In genomic region chr9:33931326-33931725, GRCh38 we compare ENCODE assay signal across 2 cellular contexts.
TF ChIP-seq lines count a peak whose summit lies in the region.

No MANE protein-coding gene starts in this region.

TF ChIP-seq in HepG2, 621 proteins besides CTCF, POLR2A, EP300 and RAD21:
- no peak for TF ChIP-seq BRD4 (CRISPR knock-in tag; IDR thresholded peaks at IDR 0.05)
- no peak for TF ChIP-seq ZBTB20 (CRISPR knock-in tag; IDR thresholded peaks at IDR 0.05; ENCODE audit: borderline replicate concordance, low read depth)
- TF ChIP-seq ZFP37 (CRISPR knock-in tag; IDR thresholded peaks at IDR 0.05; ENCODE audit: borderline replicate concordance): no peak
- TF ChIP-seq GLI4 (CRISPR knock-in tag; IDR thresholded peaks at IDR 0.05; ENCODE audit: borderline replicate concordance): no peak
- no peak for TF ChIP-seq NPAS2 (CRISPR knock-in tag; IDR thresholded peaks at IDR 0.05; ENCODE audit: borderline replicate concordance)
- TF ChIP-seq SKI (IDR thresholded peaks at IDR 0.05; ENCODE audit: partially characterized antibody): no peak
- TF ChIP-seq AGO2 (optimal IDR thresholded peaks at IDR 0.05; ENCODE audit: low read depth, low read length): no peak
- TF ChIP-seq FOXJ3 (CRISPR knock-in tag; IDR thresholded peaks at IDR 0.05; ENCODE audit: borderline replicate concordance): no peak

TF ChIP-seq in GM12878, 131 proteins besides CTCF, POLR2A, EP300 and RAD21:
- no peak for TF ChIP-seq NR2F1 (conservative IDR thresholded peaks at IDR 0.05)
- TF ChIP-seq NFXL1 (IDR thresholded peaks at IDR 0.05; ENCODE audit: borderline replicate concordance): no peak
- TF ChIP-seq EGR1 (IDR thresholded peaks at IDR 0.05; ENCODE audit: borderline replicate concordance in 1 of 2, low read depth in 2 of 2, low read length in 2 of 2): no peak
- TF ChIP-seq WRNIP1 (IDR thresholded peaks at IDR 0.05; ENCODE audit: borderline replicate concordance, low read depth, low read length): no peak
- no peak for TF ChIP-seq MLLT1 (IDR thresholded peaks at IDR 0.05)
- no peak for TF ChIP-seq KLF5 (IDR thresholded peaks at IDR 0.05; ENCODE audit: partially characterized antibody)
- no peak for TF ChIP-seq ZNF384 (IDR thresholded peaks at IDR 0.05; ENCODE audit: borderline replicate concordance, low read depth, low read length)
- no peak for TF ChIP-seq ZZZ3 (IDR thresholded peaks at IDR 0.05; ENCODE audit: control insufficient read depth, insufficient read length, low read depth)
- TF ChIP-seq USF1 (IDR thresholded peaks at IDR 0.05; ENCODE audit: borderline replicate concordance, extremely low read length, insufficient read depth, low read depth, low read length): no peak
- TF ChIP-seq CUX1 (IDR thresholded peaks at IDR 0.05; ENCODE audit: insufficient replicate concordance, low read depth, low read length): no peak
- TF ChIP-seq TBL1XR1 (IDR thresholded peaks at IDR 0.05; ENCODE audit: low read depth, low read length): no peak
- no peak for TF ChIP-seq RUNX3 (IDR thresholded peaks at IDR 0.05; ENCODE audit: low read length)
- no peak for TF ChIP-seq MAX (IDR thresholded peaks at IDR 0.05; ENCODE audit: low read depth, low read length)
TF ChIP-seq in GM12878: peak in this region for 0.
